In the genomic region with DNA sequence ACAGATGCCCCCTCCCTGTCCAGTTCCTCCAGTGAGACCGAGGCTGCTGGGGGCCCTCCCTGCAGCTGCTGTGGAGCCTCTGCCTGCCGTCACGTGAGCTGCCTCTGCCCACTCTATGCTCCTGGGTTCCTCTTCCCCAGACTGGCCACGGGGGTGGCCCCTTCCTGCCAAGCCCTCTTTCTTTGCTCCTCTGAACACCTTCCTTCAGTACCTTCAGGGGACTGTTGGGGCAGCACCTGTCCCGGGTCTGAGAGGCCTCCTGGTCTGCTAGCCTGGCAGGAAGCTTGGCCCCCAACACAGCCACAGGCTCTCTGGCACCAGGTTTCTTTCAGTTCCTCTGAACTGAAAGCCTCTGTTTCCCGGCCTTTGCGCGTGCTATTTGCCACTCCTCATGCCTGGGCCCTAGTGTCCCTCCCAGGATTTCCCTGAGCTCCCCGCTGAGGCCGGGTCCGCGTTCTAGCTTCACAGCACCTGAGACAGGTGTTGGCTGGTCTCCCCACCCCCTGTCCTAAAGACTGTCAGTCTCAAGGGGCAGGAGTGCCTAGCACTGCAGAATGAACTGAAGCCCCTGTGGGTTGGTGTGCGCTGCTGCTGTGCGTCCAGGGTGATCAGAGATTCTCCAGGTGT, we compare ENCODE assay signal across 10 cellular contexts. TPM values are rescaled to one million over a fixed set of nuclear protein-coding genes. Genes with fewer than 3 reads are reported as not detected.
A peak's percentile ranks its signal among the peaks of the same experiment; 100 is the strongest.
DNase-seq lines count a peak whose midpoint lies in the region; ATAC-seq, FAIRE-seq and TF ChIP-seq lines count a peak whose summit lies in the region.
"Had no signal": no experiment of that assay in that cellular context is flagged by ENCODE, and none has a peak within 500 bp of the region (broad histone marks: within the 10 kb centered on the region; RNA-seq: fewer than 3 reads in every experiment).

No MANE protein-coding gene starts in this region.

- POLR2A ChIA-PET in GM12878 (lab: Charles Lee): interaction anchor here (0.6 to 2.5 kb wide), 6 partner anchors 9 to 375 kb away, joined by 3 to 8 read pairs (median 4); a partner anchor contains a TSS

- TF ChIP-seq RAD21 in GM12878 (IDR thresholded peaks at IDR 0.05; ENCODE audit: insufficient read depth, low read depth, low read length): 0 out of 2 replicates have a peak, but pooled peaks have one; percentile 6

- peak; percentile 73 for FAIRE-seq in GM12878 (lab: Jason Lieb, UNC)

- CTCF ChIA-PET in GM12878 (lab: Yijun Ruan, JAX): interaction anchor here (0.8 to 1.2 kb wide), 3 partner anchors 9 to 313 kb away, joined by 3 to 5 read pairs (median 4); a partner anchor contains a TSS

- H3K36me3 ChIP-seq in GM12878 (ENCODE audit: control insufficient read depth in 2 of 2, insufficient read depth in 2 of 2, low read length in 1 of 2) (no peaks in the 10 kb centered on the region; a peak in 1 of 4 replicates), gastrocnemius medialis (no peaks in the 10 kb centered on the region)

- H3K4me1 ChIP-seq in GM12878 (ENCODE audit: control insufficient read depth, insufficient read depth, low read length) (peaks cover 33% of the 10 kb centered on the region), gastrocnemius medialis (no peaks in the 10 kb centered on the region)

- H3K27me3 ChIP-seq in GM12878 (replicated peaks in 1 of 2; ENCODE audit: control insufficient read depth in 2 of 2, insufficient read depth in 2 of 2, low read length in 1 of 2) (no peaks in the 10 kb centered on the region), gastrocnemius medialis (no peaks in the 10 kb centered on the region)

- ATAC-seq in GM18861 (IDR thresholded peaks at IDR 0.05; ENCODE audit: unreplicated experiment) (peak; percentile 41), HG03097 (IDR thresholded peaks at IDR 0.05; ENCODE audit: low FRiP score, unreplicated experiment) (peak; percentile 59), GM12878 (peak; percentile 90), gastrocnemius medialis (no peak)

- TF ChIP-seq EP300 in GM12878 (IDR thresholded peaks at IDR 0.05; ENCODE audit: borderline replicate concordance in 1 of 2, control insufficient read depth in 1 of 2, low read depth in 2 of 2, low read length in 2 of 2): no peak; a peak in 1 of 4 replicates

- TF ChIP-seq CTCF in GM12878 (IDR thresholded peaks at IDR 0.05 in 2 of 3, conservative IDR thresholded peaks at IDR 0.05 in 1 of 3; ENCODE audit: control insufficient read depth in 2 of 3, extremely low read depth in 1 of 3, insufficient read depth in 1 of 3, low read depth in 3 of 3, low read length in 3 of 3) (peak; percentile 26 to 44 (median 39); a peak in 4 of 6 replicates), gastrocnemius medialis (IDR thresholded peaks at IDR 0.05 in 4 of 5, conservative IDR thresholded peaks at IDR 0.05 in 1 of 5) (no peak)

- no peaks in the 10 kb centered on the region for H3K79me2 ChIP-seq in GM12878 (ENCODE audit: control insufficient read depth, insufficient read depth, low read length)

- in situ Hi-C loops in GM12878 (cut with MboI): loop anchor here (5.0 kb wide), 1 partner anchor 75 kb away; no protein-coding TSS in a partner anchor
- in situ Hi-C loops in gastrocnemius medialis (cut with MboI; ENCODE audit: low sequenced_read_pairs in 4 of 4): loop anchor here in 1 of 4 donors (10.0 kb wide), 1 partner anchor 172 kb away; no protein-coding TSS in a partner anchor

- peak overlapping the region; percentile 86 for H3K4me2 ChIP-seq in GM12878 (ENCODE audit: control insufficient read depth, insufficient read depth)

- TF ChIP-seq POLR2A in GM12878 (IDR thresholded peaks at IDR 0.05; ENCODE audit: low read depth, low read length): peak; percentile 34; the same call in 1 of the 2 replicates
- no peak for TF ChIP-seq POLR2A in gastrocnemius medialis (IDR thresholded peaks at IDR 0.05)

- peak overlapping the region; percentile 36 for H3K9ac ChIP-seq in GM12878 (ENCODE audit: control insufficient read depth, insufficient read depth, low read length)

- H3K27ac ChIP-seq in GM12878 (ENCODE audit: control insufficient read depth, insufficient read depth): peak overlapping the region; percentile 83
- H3K27ac ChIP-seq in gastrocnemius medialis: peak overlapping the region in 3 of 4 donors; percentile 9 to 35 (median 28)

- no peaks in the 10 kb centered on the region for H4K20me1 ChIP-seq in GM12878 (ENCODE audit: control insufficient read depth, insufficient read depth)

- SMC1A ChIA-PET in GM12878 (lab: Charles Lee; ENCODE audit: uncharacterized antibody, unreplicated experiment): no interaction called here

- WGBS in GM12878 (ENCODE audit: insufficient coverage, insufficient replicate concordance, low lambda C conversion rate, missing lambda C conversion rate): 49% methylated on average over 14 of the region's 14 CpGs

- no peak overlapping the region for H3K4me3 ChIP-seq in GM12878
- H3K4me3 ChIP-seq in gastrocnemius medialis: no peak overlapping the region

- H3K9me3 ChIP-seq in GM12878 (replicated peaks; ENCODE audit: control insufficient read depth, insufficient read depth, low read length) (no peaks in the 10 kb centered on the region), gastrocnemius medialis (no peaks in the 10 kb centered on the region)

- H2AFZ ChIP-seq in GM12878 (ENCODE audit: control insufficient read depth, low read depth, low read length): peak overlapping the region; percentile 76

- DNase-seq in GM12878 (ENCODE audit: low read depth, low spot score): peak; percentile 41
- no peak for DNase-seq in gastrocnemius medialis
- DNase-seq in D341Med (ENCODE audit: low spot score): no peak
- DNase-seq in posterior vena cava (ENCODE audit: low spot score): no peak
- no peak for DNase-seq in NCI-H1417 treated with DMSO at 0.1 percent for 48 hours (lab: John Stamatoyannopoulos, UW)
- no peak for DNase-seq in activated T-cell treated with anti-CD3 and anti-CD28 coated beads for 4 hours
- DNase-seq: activated CD4-positive, alpha-beta T cell treated with anti-CD3 and anti-CD28 coated beads, Interleukin-2, amount 10 ng/mL, durations not matched to agents 24 days and 14 days had no signal

- intact Hi-C loops in GM12878 (cut with micrococcal nuclease; ENCODE audit: unreplicated experiment) (loop anchor here (5.0 to 10.0 kb wide), 2 partner anchors 40 to 242 kb away; a partner anchor contains a TSS), gastrocnemius medialis (cut with DNase I; ENCODE audit: low total_unique reads) (no loop called here), posterior vena cava (cut with DNase I) (no loop called here)

- RAD21 ChIA-PET in GM12878 (lab: Charles Lee; ENCODE audit: unreplicated experiment): interaction anchor here (0.7 to 1.2 kb wide), 2 partner anchors 25 to 460 kb away, joined by 3 to 6 read pairs; a partner anchor contains a TSS

- no TSS peak for BruUV-seq in GM12878 (replicated peaks; lab: Mats Ljungman, UMichigan)

RNA-seq across cellular contexts. Expression of a gene that starts 6.6 kb away (rescaled TPM):
- 23.2 and 35.0 TPM in 2 replicates for total RNA-seq in GM12878 (2013; cell fraction: nucleolus; rRNA removed)
- total RNA-seq in GM12878 (2014; rRNA removed): 14.0 and 19.1 TPM in 2 replicates
- 8.2 and 10.4 TPM in 2 replicates for total RNA-seq in GM12878 (2014; rRNA removed; fragmentation: Illumina TruSeq; extraction: Trizol)
- total RNA-seq in GM12878 (2021): 127 and 135 TPM in 2 replicates
- 42.6 TPM for polyA plus RNA-seq in GM12878 (2011; ENCODE audit: low read depth)
- 1.5 and 5.9 TPM in 2 replicates for polyA plus RNA-seq in GM12878 (2011; rRNA removed)
- 17.1 and 29.2 TPM in 2 replicates for polyA plus RNA-seq in GM12878 (2011; cell fraction: cytosol; rRNA removed)
- polyA plus RNA-seq in GM12878 (2011; cell fraction: nucleus; rRNA removed): 23.8 and 36.7 TPM in 2 replicates
- polyA plus RNA-seq in GM12878 (2012): 148 and 155 TPM in 2 replicates
- polyA plus RNA-seq in GM12878 (2014; fragmentation: Illumina TruSeq; extraction: Trizol): 8.7 and 17.6 TPM in 2 replicates
- polyA plus RNA-seq in GM12878 (2014; fragmentation: Nextera tagmentation; extraction: Ambion mirVana): 10 to 100 TPM in 1 of 2 experiments, 1 to 10 TPM in 1; 2.4 to 16.5 TPM
- 32.2 and 53.4 TPM in 2 replicates for polyA plus RNA-seq in GM12878 (2014; rRNA removed)
- polyA plus RNA-seq in GM12878 (2016; fragmentation: Nextera tagmentation; extraction: Ambion mirVana): 100 to 1,000 TPM; 107 to 115 TPM
- polyA minus RNA-seq in GM12878 (2011; rRNA and poly(A)+ RNA removed): 7.2 and 8.9 TPM in 2 replicates
- polyA minus RNA-seq in GM12878 (2011; cell fraction: cytosol; rRNA and poly(A)+ RNA removed): 44.1 and 66.7 TPM in 2 replicates
- polyA minus RNA-seq in GM12878 (2011; cell fraction: nucleus; rRNA and poly(A)+ RNA removed): 8.8 and 18.3 TPM in 2 replicates
- 10 to 100 TPM; 22.1 to 84.2 (median 56.2) TPM for total RNA-seq in gastrocnemius medialis
- total RNA-seq in posterior vena cava: 100 to 1,000 TPM; 107 to 133 TPM

RNA-seq across cellular contexts. Expression of a gene that starts 13.0 kb away (rescaled TPM):
- total RNA-seq in GM12878 (2013; cell fraction: nucleolus; rRNA removed): 69.9 and 87.2 TPM in 2 replicates
- 26.3 and 32.2 TPM in 2 replicates for total RNA-seq in GM12878 (2014; rRNA removed)
- 8.0 and 8.9 TPM in 2 replicates for total RNA-seq in GM12878 (2014; rRNA removed; fragmentation: Illumina TruSeq; extraction: Trizol)
- total RNA-seq in GM12878 (2021): 35.1 and 41.8 TPM in 2 replicates
- polyA plus RNA-seq in GM12878 (2011; ENCODE audit: low read depth): 4.6 TPM
- 3.0 and 5.2 TPM in 2 replicates for polyA plus RNA-seq in GM12878 (2011; rRNA removed)
- 8.4 and 14.9 TPM in 2 replicates for polyA plus RNA-seq in GM12878 (2011; cell fraction: cytosol; rRNA removed)
- 92.7 and 133 TPM in 2 replicates for polyA plus RNA-seq in GM12878 (2011; cell fraction: nucleus; rRNA removed)
- 17.9 and 19.9 TPM in 2 replicates for polyA plus RNA-seq in GM12878 (2012)
- polyA plus RNA-seq in GM12878 (2014; fragmentation: Illumina TruSeq; extraction: Trizol): 0.76 and 3.9 TPM in 2 replicates
- under 1 TPM in 1 of 2 experiments, not detected in 1; 0.60 TPM for polyA plus RNA-seq in GM12878 (2014; fragmentation: Nextera tagmentation; extraction: Ambion mirVana)
- polyA plus RNA-seq in GM12878 (2014; rRNA removed): 35.6 and 38.4 TPM in 2 replicates
- polyA plus RNA-seq in GM12878 (2016; fragmentation: Nextera tagmentation; extraction: Ambion mirVana): 10 to 100 TPM; 24.3 to 29.4 TPM
- polyA minus RNA-seq in GM12878 (2011; rRNA and poly(A)+ RNA removed): 3.6 and 13.4 TPM in 2 replicates
- 4.2 and 7.5 TPM in 2 replicates for polyA minus RNA-seq in GM12878 (2011; cell fraction: cytosol; rRNA and poly(A)+ RNA removed)
- 27.3 and 47.7 TPM in 2 replicates for polyA minus RNA-seq in GM12878 (2011; cell fraction: nucleus; rRNA and poly(A)+ RNA removed)
- 10 to 100 TPM; 12.3 to 18.1 (median 13.7) TPM for total RNA-seq in gastrocnemius medialis
- 10 to 100 TPM; 25.5 to 34.3 TPM for total RNA-seq in posterior vena cava

RNA-seq across cellular contexts. Expression of a gene that starts 24.0 kb away (rescaled TPM):
- 0.98 TPM in 1 of 2 replicates, not detected in the other for total RNA-seq in GM12878 (2013; cell fraction: nucleolus; rRNA removed)
- total RNA-seq in GM12878 (2014; rRNA removed) (not detected in 2 replicates), GM12878 (2014; rRNA removed; fragmentation: Illumina TruSeq; extraction: Trizol) (not detected in 2 replicates), GM12878 (2021) (0.15 TPM in 1 of 2 replicates, not detected in the other), gastrocnemius medialis (not detected), posterior vena cava (not detected)
- not detected for polyA plus RNA-seq in GM12878 (2011; ENCODE audit: low read depth)
- polyA plus RNA-seq in GM12878 (2011; rRNA removed) (0.05 TPM in 1 of 2 replicates, not detected in the other), GM12878 (2014; fragmentation: Illumina TruSeq; extraction: Trizol) (not detected in 2 replicates), GM12878 (2014; fragmentation: Nextera tagmentation; extraction: Ambion mirVana) (1 to 10 TPM in 1 of 2 experiments, not detected in 1; 1.5 TPM), GM12878 (2014; rRNA removed) (not detected in 2 replicates), GM12878 (2016; fragmentation: Nextera tagmentation; extraction: Ambion mirVana) (1 to 10 TPM; 3.9 to 8.2 TPM)
- 0.13 TPM in 1 of 2 replicates, not detected in the other for polyA plus RNA-seq in GM12878 (2011; cell fraction: cytosol; rRNA removed)
- polyA plus RNA-seq in GM12878 (2011; cell fraction: nucleus; rRNA removed): 0.16 TPM in 1 of 2 replicates, not detected in the other
- polyA plus RNA-seq in GM12878 (2012): 2.8 TPM in 1 of 2 replicates, not detected in the other
- 0.31 TPM in 1 of 2 replicates, not detected in the other for polyA minus RNA-seq in GM12878 (2011; rRNA and poly(A)+ RNA removed)
- not detected in 2 replicates for polyA minus RNA-seq in GM12878 (2011; cell fraction: cytosol; rRNA and poly(A)+ RNA removed)
- polyA minus RNA-seq in GM12878 (2011; cell fraction: nucleus; rRNA and poly(A)+ RNA removed): 0.36 and 0.96 TPM in 2 replicates
- total RNA-seq: activated CD4-positive, alpha-beta T cell treated with anti-CD3 and anti-CD28 coated beads, Interleukin-2, amount 10 ng/mL, durations not matched to agents 24 days and 14 days; M059J had no signal

RNA-seq across cellular contexts. Expression of a gene that starts 30.7 kb away (rescaled TPM):
- 62.9 and 66.4 TPM in 2 replicates for total RNA-seq in GM12878 (2013; cell fraction: nucleolus; rRNA removed)
- total RNA-seq in GM12878 (2014; rRNA removed): 18.2 and 22.7 TPM in 2 replicates
- total RNA-seq in GM12878 (2014; rRNA removed; fragmentation: Illumina TruSeq; extraction: Trizol): 15.8 and 18.0 TPM in 2 replicates
- 35.7 and 39.0 TPM in 2 replicates for total RNA-seq in GM12878 (2021)
- polyA plus RNA-seq in GM12878 (2011; ENCODE audit: low read depth): 11.0 TPM
- polyA plus RNA-seq in GM12878 (2011; rRNA removed): 40.1 and 41.3 TPM in 2 replicates
- polyA plus RNA-seq in GM12878 (2011; cell fraction: cytosol; rRNA removed): 30.9 and 33.6 TPM in 2 replicates
- polyA plus RNA-seq in GM12878 (2011; cell fraction: nucleus; rRNA removed): 45.6 and 48.6 TPM in 2 replicates
- 15.1 and 19.1 TPM in 2 replicates for polyA plus RNA-seq in GM12878 (2012)
- polyA plus RNA-seq in GM12878 (2014; fragmentation: Illumina TruSeq; extraction: Trizol): 31.6 and 38.5 TPM in 2 replicates
- 1 to 10 TPM; 3.9 to 5.2 TPM for polyA plus RNA-seq in GM12878 (2014; fragmentation: Nextera tagmentation; extraction: Ambion mirVana)
- 24.7 and 25.5 TPM in 2 replicates for polyA plus RNA-seq in GM12878 (2014; rRNA removed)
- 10 to 100 TPM; 26.3 to 30.8 TPM for polyA plus RNA-seq in GM12878 (2016; fragmentation: Nextera tagmentation; extraction: Ambion mirVana)
- polyA minus RNA-seq in GM12878 (2011; rRNA and poly(A)+ RNA removed): 46.2 and 54.6 TPM in 2 replicates
- polyA minus RNA-seq in GM12878 (2011; cell fraction: cytosol; rRNA and poly(A)+ RNA removed): 11.4 and 16.6 TPM in 2 replicates
- polyA minus RNA-seq in GM12878 (2011; cell fraction: nucleus; rRNA and poly(A)+ RNA removed): 18.3 and 23.6 TPM in 2 replicates
- total RNA-seq in gastrocnemius medialis: 10 to 100 TPM; 24.5 to 42.4 (median 34.7) TPM
- total RNA-seq in posterior vena cava: 10 to 100 TPM; 36.8 to 40.1 TPM

RNA-seq across cellular contexts. Expression of a gene that starts 32.2 kb away (rescaled TPM):
- 29.8 and 34.7 TPM in 2 replicates for total RNA-seq in GM12878 (2013; cell fraction: nucleolus; rRNA removed)
- total RNA-seq in GM12878 (2014; rRNA removed): 5.6 and 6.6 TPM in 2 replicates
- 3.3 and 3.5 TPM in 2 replicates for total RNA-seq in GM12878 (2014; rRNA removed; fragmentation: Illumina TruSeq; extraction: Trizol)
- total RNA-seq in GM12878 (2021): 7.9 and 9.6 TPM in 2 replicates
- polyA plus RNA-seq in GM12878 (2011; ENCODE audit: low read depth): 1.3 TPM
- 3.4 and 4.3 TPM in 2 replicates for polyA plus RNA-seq in GM12878 (2011; rRNA removed)
- polyA plus RNA-seq in GM12878 (2011; cell fraction: cytosol; rRNA removed): 4.9 and 6.5 TPM in 2 replicates
- 18.3 and 21.2 TPM in 2 replicates for polyA plus RNA-seq in GM12878 (2011; cell fraction: nucleus; rRNA removed)
- 2.5 and 2.8 TPM in 2 replicates for polyA plus RNA-seq in GM12878 (2012)
- polyA plus RNA-seq in GM12878 (2014; fragmentation: Illumina TruSeq; extraction: Trizol): 2.6 and 2.7 TPM in 2 replicates
- 1 to 10 TPM; 1.1 to 1.5 TPM for polyA plus RNA-seq in GM12878 (2014; fragmentation: Nextera tagmentation; extraction: Ambion mirVana)
- 5.7 and 6.9 TPM in 2 replicates for polyA plus RNA-seq in GM12878 (2014; rRNA removed)
- 1 to 10 TPM; 4.6 to 5.8 TPM for polyA plus RNA-seq in GM12878 (2016; fragmentation: Nextera tagmentation; extraction: Ambion mirVana)
- 8.9 and 13.5 TPM in 2 replicates for polyA minus RNA-seq in GM12878 (2011; rRNA and poly(A)+ RNA removed)
- polyA minus RNA-seq in GM12878 (2011; cell fraction: cytosol; rRNA and poly(A)+ RNA removed): 4.0 and 4.5 TPM in 2 replicates
- 5.4 and 9.6 TPM in 2 replicates for polyA minus RNA-seq in GM12878 (2011; cell fraction: nucleus; rRNA and poly(A)+ RNA removed)
- 10 to 100 TPM in 2 of 4 donors, 1 to 10 TPM in 2; 8.7 to 14.8 (median 9.9) TPM for total RNA-seq in gastrocnemius medialis
- 10 to 100 TPM; 11.4 to 13.3 TPM for total RNA-seq in posterior vena cava

Comparison
In these comparisons a context has a peak if more than half of its experiments do, and no peak if none do; other contexts are left out.
1. ATAC-seq: peak in GM18861 (single experiment), HG03097 (single experiment) and GM12878 (single experiment); none in gastrocnemius medialis (0 of 2).
2. CTCF ChIP-seq: peak in GM12878 (3 of 3); none in gastrocnemius medialis (0 of 5).